Comparison of ENCODE assay signal across 21 cellular contexts in genomic region chr21:46269466-46269865, GRCh38. TPM values are rescaled to one million over a fixed set of nuclear protein-coding genes. Genes with fewer than 3 reads are reported as not detected.
DNase-seq lines count a peak whose midpoint lies in the region; ATAC-seq, FAIRE-seq and TF ChIP-seq lines count a peak whose summit lies in the region.
"Had no signal": no experiment of that assay in that cellular context is flagged by ENCODE, and none has a peak within 500 bp of the region (broad histone marks: within the 10 kb centered on the region; RNA-seq: fewer than 3 reads in every experiment).

No MANE protein-coding gene starts in this region.

- H3K4me3 ChIP-seq in bronchial epithelial cell (ENCODE audit: low read depth, low read length): no peak overlapping the region
- H3K4me3 ChIP-seq: GM23248, HAP-1 had no signal

- in situ Hi-C loops in Caki2 (cut with HindIII; ENCODE audit: low pct_unique_long_range_greater_than_20kb, low sequenced_read_pairs): no loop called here

- no peak for ATAC-seq in GM21367 (IDR thresholded peaks at IDR 0.05; ENCODE audit: unreplicated experiment)

- H3K36me3 ChIP-seq in bronchial epithelial cell (ENCODE audit: control insufficient read depth, insufficient read depth, low read length): peaks cover 44% of the 10 kb centered on the region

- no peak for TF ChIP-seq CTCF in bronchial epithelial cell (IDR thresholded peaks at IDR 0.05; ENCODE audit: insufficient read depth, low read length, severe bottlenecking)

- DNase-seq in Caki2 (ENCODE audit: low read depth): peak; percentile 93
- DNase-seq in M059J (ENCODE audit: low read depth): peak; percentile 96
- peak; percentile 10 for DNase-seq in bronchial epithelial cell (ENCODE audit: low read depth)
- peak; percentile 11 for DNase-seq in myocyte (ENCODE audit: low read depth)
- DNase-seq in NCI-H748 (lab: John Stamatoyannopoulos, UW; ENCODE audit: unreplicated experiment): no peak
- DNase-seq in SIG-M5 (lab: John Stamatoyannopoulos, UW): no peak
- DNase-seq: C1 segment of cervical spinal cord; CD8-positive, alpha-beta memory T cell; DND-41; GDM1; GM23248; Karpas-422; MM.1S; NCI-H1092; NCI-H2081 treated with DMSO at 0.1 percent for 48 hours; NCI-H446 treated with DMSO at 0.1 percent for 48 hours; NCI-H69; SHP77; SK-N-SH had no signal

- H3K27me3 ChIP-seq in bronchial epithelial cell (ENCODE audit: control insufficient read depth, insufficient read depth, low read length): no peaks in the 10 kb centered on the region

- FAIRE-seq in bronchial epithelial cell (lab: Jason Lieb, UNC): no peak

RNA-seq across cellular contexts. Expression of gene MCM3AP, which starts 15.9 kb away (rescaled TPM):
- total RNA-seq in Caki2 (2014; rRNA removed; shearing (Covaris generic); ENCODE audit: low replicate concordance): 58.8 and 76.2 TPM in 2 replicates
- 33.6 and 54.6 TPM in 2 replicates for total RNA-seq in M059J (2014; rRNA removed; shearing (Covaris generic))
- total RNA-seq in bronchial epithelial cell: 70.8 and 80.5 TPM in 2 replicates
- total RNA-seq in myocyte: 85.4 and 103 TPM in 2 replicates
- polyA plus RNA-seq in myocyte (2012): 66.2 TPM

RNA-seq across cellular contexts. Expression of gene YBEY, which starts 16.7 kb away (rescaled TPM):
- 35.5 and 44.3 TPM in 2 replicates for total RNA-seq in Caki2 (2014; rRNA removed; shearing (Covaris generic); ENCODE audit: low replicate concordance)
- total RNA-seq in M059J (2014; rRNA removed; shearing (Covaris generic)): 26.4 and 34.9 TPM in 2 replicates
- total RNA-seq in bronchial epithelial cell (15.4 and 17.4 TPM in 2 replicates), myocyte (21.5 and 31.5 TPM in 2 replicates)
- 27.2 TPM for polyA plus RNA-seq in myocyte (2012)

RNA-seq across cellular contexts. Expression of gene LSS, which starts 40.9 kb away (rescaled TPM):
- 16.7 and 18.8 TPM in 2 replicates for total RNA-seq in Caki2 (2014; rRNA removed; shearing (Covaris generic); ENCODE audit: low replicate concordance)
- total RNA-seq in M059J (2014; rRNA removed; shearing (Covaris generic)): 31.9 and 55.0 TPM in 2 replicates
- total RNA-seq in bronchial epithelial cell: 29.6 and 43.7 TPM in 2 replicates
- 116 and 211 TPM in 2 replicates for total RNA-seq in myocyte
- polyA plus RNA-seq in myocyte (2012): 67.1 TPM

RNA-seq across cellular contexts. Expression of gene C21orf58, which starts 54.2 kb away (rescaled TPM):
- total RNA-seq in Caki2 (2014; rRNA removed; shearing (Covaris generic); ENCODE audit: low replicate concordance): 3.0 and 4.5 TPM in 2 replicates
- 11.2 and 16.2 TPM in 2 replicates for total RNA-seq in M059J (2014; rRNA removed; shearing (Covaris generic))
- 0.53 and 0.77 TPM in 2 replicates for total RNA-seq in bronchial epithelial cell
- 1.2 and 1.7 TPM in 2 replicates for total RNA-seq in myocyte
- 4.7 TPM for polyA plus RNA-seq in myocyte (2012)

RNA-seq across cellular contexts. Expression of gene PCNT, which starts 54.5 kb away (rescaled TPM):
- total RNA-seq in Caki2 (2014; rRNA removed; shearing (Covaris generic); ENCODE audit: low replicate concordance): 8.5 and 42.4 TPM in 2 replicates
- 17.0 and 29.0 TPM in 2 replicates for total RNA-seq in M059J (2014; rRNA removed; shearing (Covaris generic))
- total RNA-seq in bronchial epithelial cell (11.1 and 11.3 TPM in 2 replicates), myocyte (32.2 and 40.8 TPM in 2 replicates)
- polyA plus RNA-seq in myocyte (2012): 19.6 TPM

Comparison
In these comparisons a context has a peak if more than half of its experiments do, and no peak if none do; other contexts are left out.
1. DNase-seq: peak in Caki2 (single experiment), M059J (single experiment), bronchial epithelial cell (single experiment) and myocyte (single experiment); none in NCI-H748 (single experiment) and SIG-M5 (single experiment).